ENCODE assay signal across 25 cellular contexts in genomic region chr6:135268263-135268662, GRCh38.
"Had no signal": no experiment of that assay in that cellular context is flagged by ENCODE, and none has a peak within 500 bp of the region (broad histone marks: within the 10 kb centered on the region; RNA-seq: fewer than 3 reads in every experiment).

No MANE protein-coding gene starts in this region.

- H3K9me3 Mint-ChIP-seq: activated CD4-positive, alpha-beta memory T cell treated with anti-CD3 and anti-CD28 coated beads, Interleukin-2, amount 10 ng/mL, durations not matched to agents 7 days and 5 days; activated CD4-positive, alpha-beta T cell treated with anti-CD3 and anti-CD28 coated beads, Interleukin-2, amount 10 ng/mL, durations not matched to agents 7 days and 5 days; activated naive CD4-positive, alpha-beta T cell treated with anti-CD3 and anti-CD28 coated beads, Interleukin-2, amount 50 U/mL, for 72 hours; brain; natural killer cell treated with Interleukin-12 subunit alpha and Interleukin-12 subunit beta and Interleukin-15 and Interleukin-18, amount 100 ng/mL, for 72 hours had no signal

- H3K27me3 ChIP-seq: adrenal gland, ascending aorta, cardiac muscle cell, left lung, ovary, testis had no signal

- H3K27ac ChIP-seq: adrenal gland, ascending aorta, cardiac muscle cell, coronary artery, dorsolateral prefrontal cortex, left lung, lower lobe of right lung, ovary, prostate gland, testis had no signal

- DNase-seq: activated CD4-positive, alpha-beta memory T cell treated with anti-CD3 and anti-CD28 coated beads, Interleukin-2, amount 10 ng/mL, durations not matched to agents 7 days and 5 days; activated CD4-positive, alpha-beta T cell treated with anti-CD3 and anti-CD28 coated beads, Interleukin-2, amount 10 ng/mL, durations not matched to agents 7 days and 5 days; activated naive CD4-positive, alpha-beta T cell; activated T-cell treated with anti-CD3 and anti-CD28 coated beads, Interleukin-2, amount 50 U/mL, for 48 hours; adrenal gland; cerebellar nuclear complex; dorsolateral prefrontal cortex; effector memory CD4-positive, alpha-beta T cell; left lung; lower lobe of right lung; mesenchymal stem cell; ovary; retina; stimulated activated CD4-positive, alpha-beta T cell treated with anti-CD3 and anti-CD28 coated beads, Interleukin-1b, Interleukin-23, amount 100 ng/mL, for 48 hours; stimulated activated naive CD8-positive, alpha-beta T cell treated with anti-CD3 and anti-CD28 coated beads, Interleukin-15, Interleukin-2, amounts not matched to agents 100 U/mL and 50 U/mL, for 24 hours; testis; trophoblast cell had no signal

- H3K36me3 ChIP-seq: adrenal gland, ascending aorta, cardiac muscle cell, left lung, lower lobe of right lung, ovary, prostate gland had no signal

- H3K4me2 ChIP-seq: smooth muscle cell had no signal

- H3K27ac Mint-ChIP-seq: activated CD4-positive, alpha-beta memory T cell treated with anti-CD3 and anti-CD28 coated beads, Interleukin-2, amount 10 ng/mL, durations not matched to agents 7 days and 5 days; brain; natural killer cell treated with Interleukin-12 subunit alpha and Interleukin-12 subunit beta and Interleukin-15 and Interleukin-18, amount 100 ng/mL, for 72 hours had no signal

- H3K4me3 Mint-ChIP-seq: activated CD4-positive, alpha-beta memory T cell treated with anti-CD3 and anti-CD28 coated beads, Interleukin-2, amount 10 ng/mL, durations not matched to agents 7 days and 5 days; activated CD4-positive, alpha-beta T cell treated with anti-CD3 and anti-CD28 coated beads, Interleukin-2, amount 10 ng/mL, durations not matched to agents 7 days and 5 days; brain; natural killer cell treated with Interleukin-12 subunit alpha and Interleukin-12 subunit beta and Interleukin-15 and Interleukin-18, amount 100 ng/mL, for 72 hours had no signal

- H3K27me3 Mint-ChIP-seq: activated CD4-positive, alpha-beta memory T cell treated with anti-CD3 and anti-CD28 coated beads, Interleukin-2, amount 10 ng/mL, durations not matched to agents 7 days and 5 days; activated CD4-positive, alpha-beta T cell treated with anti-CD3 and anti-CD28 coated beads, Interleukin-2, amount 10 ng/mL, durations not matched to agents 7 days and 5 days; natural killer cell treated with Interleukin-12 subunit alpha and Interleukin-12 subunit beta and Interleukin-15 and Interleukin-18, amount 100 ng/mL, for 72 hours had no signal

- H3K4me3 ChIP-seq: adrenal gland, ascending aorta, cardiac muscle cell, coronary artery, dorsolateral prefrontal cortex, left lung, lower lobe of right lung, ovary, prostate gland, smooth muscle cell, testis had no signal

- H3K4me1 Mint-ChIP-seq: activated CD4-positive, alpha-beta memory T cell treated with anti-CD3 and anti-CD28 coated beads, Interleukin-2, amount 10 ng/mL, durations not matched to agents 7 days and 5 days; activated CD4-positive, alpha-beta T cell treated with anti-CD3 and anti-CD28 coated beads, Interleukin-2, amount 10 ng/mL, durations not matched to agents 7 days and 5 days; brain had no signal

- H3K4me1 ChIP-seq: adrenal gland, ascending aorta, lower lobe of right lung, testis had no signal

- H3K36me3 Mint-ChIP-seq: activated naive CD4-positive, alpha-beta T cell treated with anti-CD3 and anti-CD28 coated beads, Interleukin-2, amount 50 U/mL, for 72 hours; brain; natural killer cell treated with Interleukin-12 subunit alpha and Interleukin-12 subunit beta and Interleukin-15 and Interleukin-18, amount 100 ng/mL, for 72 hours had no signal

- H3K9me3 ChIP-seq: adrenal gland, ascending aorta, left lung, lower lobe of right lung, ovary, prostate gland, testis had no signal
